9 cellular contexts compared by ENCODE assay signal in genomic region chr6:161029195-161029809, GRCh38. TPM values are rescaled to one million over a fixed set of nuclear protein-coding genes. Genes with fewer than 3 reads are reported as not detected.
DNase-seq lines count a peak whose midpoint lies in the region; ATAC-seq and TF ChIP-seq lines count a peak whose summit lies in the region.
"Had no signal": no experiment of that assay in that cellular context is flagged by ENCODE, and none has a peak within 500 bp of the region (broad histone marks: within the 10 kb centered on the region; RNA-seq: fewer than 3 reads in every experiment).

No MANE protein-coding gene starts in this region.

- peaks cover 32% of the 10 kb centered on the region for H3K4me1 ChIP-seq in skeletal muscle satellite cell (ENCODE audit: control insufficient read depth, insufficient read depth, low read length)
- H3K4me1 ChIP-seq: right lobe of liver had no signal

- H3K4me3 Mint-ChIP-seq in activated T-helper 1 cell treated with anti-CD3 and anti-CD28 coated beads, Interleukin-12 subunit alpha, Interleukin-12 subunit beta, Interleukin-2, Interleukin-4 antibody, amounts not matched to agents 30 ng/mL and 10 ng/mL and 1 ng/mL, durations not matched to agents 14 hours and 24 hours and 36 hours = no peak overlapping the region
- H3K4me3 Mint-ChIP-seq in CD14-positive monocyte = no peak overlapping the region

- peak overlapping the region; percentile 42 for H3K9ac ChIP-seq in skeletal muscle satellite cell (ENCODE audit: low read depth, low read length)

- H3K27me3 Mint-ChIP-seq in activated T-helper 1 cell treated with anti-CD3 and anti-CD28 coated beads, Interleukin-12 subunit alpha, Interleukin-12 subunit beta, Interleukin-2, Interleukin-4 antibody, amounts not matched to agents 30 ng/mL and 10 ng/mL and 1 ng/mL, durations not matched to agents 14 hours and 24 hours and 36 hours (ENCODE audit: insufficient read depth) = no peaks in the 10 kb centered on the region
- no peaks in the 10 kb centered on the region for H3K27me3 Mint-ChIP-seq in CD14-positive monocyte (ENCODE audit: low read depth in 3 of 3)

- H3K4me2 ChIP-seq in skeletal muscle satellite cell (ENCODE audit: low read length) = peak overlapping the region; percentile 8

- peak overlapping the region; percentile 22 for H3K27ac Mint-ChIP-seq in activated T-helper 1 cell treated with anti-CD3 and anti-CD28 coated beads, Interleukin-12 subunit alpha, Interleukin-12 subunit beta, Interleukin-2, Interleukin-4 antibody, amounts not matched to agents 30 ng/mL and 10 ng/mL and 1 ng/mL, durations not matched to agents 14 hours and 24 hours and 36 hours
- no peak overlapping the region for H3K27ac Mint-ChIP-seq in CD14-positive monocyte

- H3K4me1 Mint-ChIP-seq in activated T-helper 1 cell treated with anti-CD3 and anti-CD28 coated beads, Interleukin-12 subunit alpha, Interleukin-12 subunit beta, Interleukin-2, Interleukin-4 antibody, amounts not matched to agents 30 ng/mL and 10 ng/mL and 1 ng/mL, durations not matched to agents 14 hours and 24 hours and 36 hours (ENCODE audit: low read depth) = peaks cover 18% of the 10 kb centered on the region
- H3K4me1 Mint-ChIP-seq in CD14-positive monocyte = peaks cover 18% of the 10 kb centered on the region

- peak; percentile 48 to 79 for ATAC-seq in activated CD4-positive, CD25-positive, alpha-beta regulatory T cell treated with anti-CD3 and anti-CD28 coated beads, Interleukin-2, amount 50 U/mL, for 24 hours
- ATAC-seq in HG02970 (IDR thresholded peaks at IDR 0.05; ENCODE audit: low FRiP score, unreplicated experiment) = peak; percentile 64

- H3K36me3 ChIP-seq in skeletal muscle satellite cell (ENCODE audit: insufficient read depth, low read length) = no peaks in the 10 kb centered on the region
- H3K36me3 ChIP-seq: right lobe of liver had no signal

- H3K9me3 Mint-ChIP-seq in activated T-helper 1 cell treated with anti-CD3 and anti-CD28 coated beads, Interleukin-12 subunit alpha, Interleukin-12 subunit beta, Interleukin-2, Interleukin-4 antibody, amounts not matched to agents 30 ng/mL and 10 ng/mL and 1 ng/mL, durations not matched to agents 14 hours and 24 hours and 36 hours = no peaks in the 10 kb centered on the region
- H3K9me3 Mint-ChIP-seq in CD14-positive monocyte = no peaks in the 10 kb centered on the region

- DNase-seq in activated CD4-positive, CD25-positive, alpha-beta regulatory T cell treated with anti-CD3 and anti-CD28 coated beads, Interleukin-2, amount 50 U/mL, for 72 hours = no peak
- no peak for DNase-seq in activated T-helper 1 cell treated with anti-CD3 and anti-CD28 coated beads, Interleukin-12 subunit alpha, Interleukin-12 subunit beta, Interleukin-2, Interleukin-4 antibody, amounts not matched to agents 30 ng/mL and 10 ng/mL and 1 ng/mL, durations not matched to agents 14 hours and 24 hours and 36 hours (ENCODE audit: low spot score)
- DNase-seq in NCI-H2171 (lab: John Stamatoyannopoulos, UW) (no peak), D341Med (ENCODE audit: low spot score) (no peak), CD14-positive monocyte (ENCODE audit: low spot score) (no peak)
- DNase-seq: right lobe of liver had no signal

- H3K4me3 ChIP-seq in skeletal muscle satellite cell (ENCODE audit: low read length) = no peak overlapping the region
- H3K4me3 ChIP-seq: right lobe of liver had no signal

- peaks cover 2% of the 10 kb centered on the region for H3K36me3 Mint-ChIP-seq in activated T-helper 1 cell treated with anti-CD3 and anti-CD28 coated beads, Interleukin-12 subunit alpha, Interleukin-12 subunit beta, Interleukin-2, Interleukin-4 antibody, amounts not matched to agents 30 ng/mL and 10 ng/mL and 1 ng/mL, durations not matched to agents 14 hours and 24 hours and 36 hours (ENCODE audit: low read depth)
- peaks cover 14 to 18% of the 10 kb centered on the region in 2 donors for H3K36me3 Mint-ChIP-seq in CD14-positive monocyte

- no peaks in the 10 kb centered on the region for H3K27me3 ChIP-seq in skeletal muscle satellite cell (ENCODE audit: control insufficient read depth, insufficient read depth, low read length)
- H3K27me3 ChIP-seq: right lobe of liver had no signal

- no peaks in the 10 kb centered on the region for H3K9me3 ChIP-seq in skeletal muscle satellite cell (replicated peaks; ENCODE audit: low read length)
- H3K9me3 ChIP-seq: right lobe of liver had no signal

- intact Hi-C loops in activated T-helper 1 cell treated with anti-CD3 and anti-CD28 coated beads, Interleukin-12 subunit alpha, Interleukin-12 subunit beta, Interleukin-2, Interleukin-4 antibody, amounts not matched to agents 30 ng/mL and 10 ng/mL and 1 ng/mL, durations not matched to agents 14 hours and 24 hours and 36 hours (cut with micrococcal nuclease) = loop anchor here (2.0 kb wide), 1 partner anchor 51 kb away; no protein-coding TSS in a partner anchor
- intact Hi-C loops in CD14-positive monocyte (cut with micrococcal nuclease) = no loop called here

- no peak for TF ChIP-seq CTCF in CD14-positive monocyte (IDR thresholded peaks at IDR 0.05)

RNA-seq across cellular contexts. Expression of gene MAP3K4, which starts 37.7 kb away (rescaled TPM):
- total RNA-seq in activated T-helper 1 cell treated with anti-CD3 and anti-CD28 coated beads, Interleukin-12 subunit alpha, Interleukin-12 subunit beta, Interleukin-2, Interleukin-4 antibody, amounts not matched to agents 30 ng/mL and 10 ng/mL and 1 ng/mL, durations not matched to agents 14 hours and 24 hours and 36 hours = 46.3 and 47.0 TPM in 2 replicates
- total RNA-seq in skeletal muscle satellite cell (2012; rRNA removed) = 15.9 and 22.1 TPM in 2 replicates
- polyA plus RNA-seq in CD14-positive monocyte = 1 to 10 TPM; 3.2 to 3.5 TPM
